In genomic region chr10:110074986-110075664, GRCh38 we compare ENCODE assay signal across 8 cellular contexts.
DNase-seq lines count a peak whose midpoint lies in the region; ATAC-seq, FAIRE-seq and TF ChIP-seq lines count a peak whose summit lies in the region.

No MANE protein-coding gene starts in this region.

- CTCF ChIA-PET in A549 (lab: Yijun Ruan, JAX) (interaction anchor here (0.6 to 3.0 kb wide), 3 partner anchors 37 to 191 kb away, joined by 3 to 8 read pairs (median 3); no protein-coding TSS in a partner anchor), HEK293T (lab: Yijun Ruan, JAX) (no interaction called here)

- no peak for TF ChIP-seq POLR2A in A549 (IDR thresholded peaks at IDR 0.05; ENCODE audit: low read length)

- H3K36me3 ChIP-seq in WERI-Rb-1: peaks cover 3% of the 10 kb centered on the region; the same call in 1 of the 2 replicates

- POLR2A ChIA-PET in A549 (lab: Yijun Ruan, JAX) (no interaction called here), HEK293T (lab: Yijun Ruan, JAX) (no interaction called here)

- H3K27ac ChIP-seq in A549: 0 out of 6 replicates have a peak overlapping the region, but pooled peaks of 1 of the 2 experiments have one; percentile 27
- no peak overlapping the region for H3K27ac ChIP-seq in WERI-Rb-1

- FAIRE-seq in A549 (lab: Jason Lieb, UNC): no peak

- no peak for TF ChIP-seq RAD21 in A549 (conservative IDR thresholded peaks at IDR 0.05 in 1 of 2, IDR thresholded peaks at IDR 0.05 in 1 of 2)

- TF ChIP-seq CTCF in A549 (IDR thresholded peaks at IDR 0.05): no peak
- no peak for TF ChIP-seq CTCF in WERI-Rb-1 (IDR thresholded peaks at IDR 0.05; ENCODE audit: low read depth, low read length)
- TF ChIP-seq CTCF in GM13977 (IDR thresholded peaks at IDR 0.05; ENCODE audit: extremely low read depth, insufficient read depth, missing control alignments): no peak

- H3K4me2 ChIP-seq in A549: peak overlapping the region; percentile 8; the same call in 2 of the 3 replicates

- H3K4me1 ChIP-seq in A549: peaks cover 33% of the 10 kb centered on the region

- no peak for DNase-seq in A549 (ENCODE audit: low read depth in 1 of 2, low spot score in 1 of 2)
- peak; percentile 57 for DNase-seq in HT1080 (ENCODE audit: low read depth)
- DNase-seq in brain pericyte (ENCODE audit: low read depth, low spot score): peak; percentile 56
- peak; percentile 24 for DNase-seq in medulla oblongata (ENCODE audit: extremely low spot score)
- DNase-seq in WERI-Rb-1: no peak
- DNase-seq in HEK293T (ENCODE audit: extremely low spot score): no peak
- DNase-seq in mesenteric fat pad (ENCODE audit: low spot score): no peak
- no peak for DNase-seq in GM13977 (ENCODE audit: low spot score)

- in situ Hi-C loops in GM13977 (cut with MboI; ENCODE audit: low pct_unique_long_range_greater_than_20kb, low sequenced_read_pairs, unreplicated experiment): no loop called here

- H3K4me3 ChIP-seq in A549: no peak overlapping the region
- no peak overlapping the region for H3K4me3 ChIP-seq in WERI-Rb-1 (ENCODE audit: low read depth, low read length)

- TF ChIP-seq EP300 in A549 (IDR thresholded peaks at IDR 0.05): no peak

- H3K9me3 ChIP-seq in A549 (no peaks in the 10 kb centered on the region), WERI-Rb-1 (ENCODE audit: severe bottlenecking) (no peaks in the 10 kb centered on the region)

- no peak for ATAC-seq in A549

- H3K27me3 ChIP-seq in WERI-Rb-1 (ENCODE audit: insufficient read depth, low read depth, severe bottlenecking): no peaks in the 10 kb centered on the region

TF ChIP-seq in A549, 52 proteins besides CTCF, POLR2A, EP300 and RAD21:
- TF ChIP-seq HEYL (CRISPR knock-in tag; IDR thresholded peaks at IDR 0.05) (no peak), BCL3 (IDR thresholded peaks at IDR 0.05) (no peak), HMGXB4 (CRISPR knock-in tag; IDR thresholded peaks at IDR 0.05; ENCODE audit: borderline replicate concordance) (no peak), FOXS1 (CRISPR knock-in tag; IDR thresholded peaks at IDR 0.05) (no peak), ZSCAN20 (CRISPR knock-in tag; IDR thresholded peaks at IDR 0.05) (no peak), BHLHE40 (IDR thresholded peaks at IDR 0.05; ENCODE audit: low read depth, low read length) (no peak), CHD4 (IDR thresholded peaks at IDR 0.05; ENCODE audit: borderline replicate concordance) (no peak)

TF ChIP-seq in HEK293T, 16 proteins besides CTCF, POLR2A, EP300 and RAD21:
- TF ChIP-seq PKNOX1 (IDR thresholded peaks at IDR 0.05) (no peak), NFRKB (IDR thresholded peaks at IDR 0.05) (no peak), LEF1 (IDR thresholded peaks at IDR 0.05; ENCODE audit: borderline replicate concordance) (no peak), BHLHE40 (IDR thresholded peaks at IDR 0.05; ENCODE audit: borderline replicate concordance) (no peak)

Comparison
In these comparisons a context has a peak if more than half of its experiments do, and no peak if none do; other contexts are left out.
1. DNase-seq: peak in HT1080 (single experiment), brain pericyte (single experiment) and medulla oblongata (single experiment); none in A549 (0 of 2), WERI-Rb-1 (single experiment), HEK293T (single experiment), mesenteric fat pad (single experiment) and GM13977 (single experiment).